ENCODE assay signal across 8 cellular contexts in genomic region chr1:109133815-109134214, GRCh38. TPM values are rescaled to one million over a fixed set of nuclear protein-coding genes. Genes with fewer than 3 reads are reported as not detected.
DNase-seq lines count a peak whose midpoint lies in the region; ATAC-seq and TF ChIP-seq lines count a peak whose summit lies in the region.

No MANE protein-coding gene starts in this region.

- no peaks in the 10 kb centered on the region for H3K27me3 ChIP-seq in neural progenitor cell

- no peaks in the 10 kb centered on the region for H3K9me3 Mint-ChIP-seq in neural progenitor cell

- peaks cover 3% of the 10 kb centered on the region for H3K27me3 Mint-ChIP-seq in neural progenitor cell (ENCODE audit: insufficient read depth, low read depth)

- H3K36me3 Mint-ChIP-seq in neural progenitor cell = no peaks in the 10 kb centered on the region

- H3F3A ChIP-seq in neural progenitor cell (ENCODE audit: low read depth) = no peaks in the 10 kb centered on the region

- no peak overlapping the region for H3K9ac ChIP-seq in neural progenitor cell

- H2AFZ ChIP-seq in neural progenitor cell (replicated peaks) = no peak overlapping the region

- peak; percentile 32 for DNase-seq in stimulated activated CD4-positive, alpha-beta T cell treated with anti-CD3 and anti-CD28 coated beads, Interleukin-15, amount 100 ng/mL, for 24 hours
- DNase-seq in stimulated activated CD4-positive, alpha-beta T cell treated with anti-CD3 and anti-CD28 coated beads, Interleukin-12 subunit alpha, Interleukin-12 subunit beta, amount 100 ng/mL, for 4 hours = no peak
- DNase-seq in NOMO-1 treated with dmso at 0.1 percent for 144 hours (lab: John Stamatoyannopoulos, UW; ENCODE audit: unreplicated experiment) (peak; percentile 60), inferior parietal cortex (ENCODE audit: extremely low spot score) (peak; percentile 61), dedifferentiated amniotic fluid mesenchymal stem cell (ENCODE audit: extremely low spot score) (no peak), LoVo (ENCODE audit: low spot score) (no peak), neural progenitor cell (ENCODE audit: low spot score) (no peak)

- no peaks in the 10 kb centered on the region for H3K36me3 ChIP-seq in neural progenitor cell

- H4K20me1 ChIP-seq in neural progenitor cell (ENCODE audit: low read depth) = no peaks in the 10 kb centered on the region

- no peak overlapping the region for H3K27ac Mint-ChIP-seq in neural progenitor cell

- no peaks in the 10 kb centered on the region for H3K79me2 ChIP-seq in neural progenitor cell (ENCODE audit: low read depth)

- H3K4me2 ChIP-seq in neural progenitor cell = no peak overlapping the region

- no peak for ATAC-seq in HG03045 (IDR thresholded peaks at IDR 0.05; ENCODE audit: unreplicated experiment)

- H3K9me3 ChIP-seq in neural progenitor cell (ENCODE audit: low read depth) = no peaks in the 10 kb centered on the region

- H3K27ac ChIP-seq in neural progenitor cell = no peak overlapping the region

- H3K4me3 ChIP-seq in neural progenitor cell = no peak overlapping the region

- TF ChIP-seq CTCF in neural progenitor cell (IDR thresholded peaks at IDR 0.05) = no peak

- peaks cover 13% of the 10 kb centered on the region for H3K4me1 Mint-ChIP-seq in neural progenitor cell

- peaks cover 6% of the 10 kb centered on the region for H3K4me1 ChIP-seq in neural progenitor cell

- no peak overlapping the region for H3K4me3 Mint-ChIP-seq in neural progenitor cell

RNA-seq across cellular contexts. Expression of gene ELAPOR1, which starts 19.9 kb away (rescaled TPM):
- total RNA-seq in neural progenitor cell (ENCODE audit: low replicate concordance) = 1.5 and 2.0 TPM in 2 replicates

RNA-seq across cellular contexts. Expression of gene TMEM167B, which starts 43.3 kb away (rescaled TPM):
- 18.5 and 22.1 TPM in 2 replicates for total RNA-seq in neural progenitor cell (ENCODE audit: low replicate concordance)

RNA-seq across cellular contexts. Expression of gene TAF13, which starts 58.0 kb away (rescaled TPM):
- 26.9 and 48.4 TPM in 2 replicates for total RNA-seq in neural progenitor cell (ENCODE audit: low replicate concordance)

Comparison
In these comparisons a context has a peak if more than half of its experiments do, and no peak if none do; other contexts are left out.
1. DNase-seq: peak in stimulated activated CD4-positive, alpha-beta T cell treated with anti-CD3 and anti-CD28 coated beads, Interleukin-15, amount 100 ng/mL, for 24 hours (single experiment), NOMO-1 treated with dmso at 0.1 percent for 144 hours (single experiment) and inferior parietal cortex (single experiment); none in stimulated activated CD4-positive, alpha-beta T cell treated with anti-CD3 and anti-CD28 coated beads, Interleukin-12 subunit alpha, Interleukin-12 subunit beta, amount 100 ng/mL, for 4 hours (single experiment), dedifferentiated amniotic fluid mesenchymal stem cell (single experiment), LoVo (single experiment) and neural progenitor cell (single experiment).